Comparison of ENCODE assay signal across 8 cellular contexts in genomic region chr14:75559451-75560187, GRCh38. TPM values are rescaled to one million over a fixed set of nuclear protein-coding genes. Genes with fewer than 3 reads are reported as not detected.
DNase-seq lines count a peak whose midpoint lies in the region; ATAC-seq and TF ChIP-seq lines count a peak whose summit lies in the region.

No MANE protein-coding gene starts in this region.

- intact Hi-C loops in activated naive CD4-positive, alpha-beta T cell treated with anti-CD3 and anti-CD28 coated beads for 36 hours (cut with micrococcal nuclease), result loop anchor here (1.0 to 10.0 kb wide), 5 partner anchors 16 to 795 kb away; partner anchors contain the start of genes BATF and YLPM1

- H4K20me1 ChIP-seq in MM.1S (ENCODE audit: insufficient read depth, low read length), result no peaks in the 10 kb centered on the region

- peaks cover 8% of the 10 kb centered on the region for H3K9me3 Mint-ChIP-seq in activated naive CD4-positive, alpha-beta T cell treated with anti-CD3 and anti-CD28 coated beads for 36 hours

- peak; percentile 50 for DNase-seq in GM10248 (ENCODE audit: extremely low spot score)
- DNase-seq in MM.1S, result peak; percentile 21
- peak; percentile 86 for DNase-seq in activated naive CD4-positive, alpha-beta T cell treated with anti-CD3 and anti-CD28 coated beads for 36 hours
- peak; percentile 88 for DNase-seq in renal cortical epithelial cell (ENCODE audit: low read depth)
- DNase-seq in hepatic stellate cell (ENCODE audit: low spot score), result no peak
- DNase-seq in 8988T, result no peak
- DNase-seq in pons (ENCODE audit: low spot score), result no peak

- H3K9me2 ChIP-seq in MM.1S (replicated peaks; ENCODE audit: insufficient read depth, low read length), result no peaks in the 10 kb centered on the region

- H3K36me3 ChIP-seq in MM.1S (replicated peaks; ENCODE audit: insufficient read depth, low read length), result no peaks in the 10 kb centered on the region

- POLR2A ChIA-PET in GM10248 (lab: Yijun Ruan, JAX), result no interaction called here

- no peaks in the 10 kb centered on the region for H3F3A ChIP-seq in MM.1S (ENCODE audit: insufficient read depth, low read length)

- H3K4me2 ChIP-seq in MM.1S (ENCODE audit: low read depth, low read length), result no peak overlapping the region

- peak overlapping the region; percentile 97 for H3K27ac Mint-ChIP-seq in activated naive CD4-positive, alpha-beta T cell treated with anti-CD3 and anti-CD28 coated beads for 36 hours

- H3K27me3 ChIP-seq in MM.1S (replicated peaks; ENCODE audit: insufficient read depth, low read length), result no peaks in the 10 kb centered on the region

- no peak overlapping the region for H3K9ac ChIP-seq in MM.1S (ENCODE audit: low read length)

- no peak overlapping the region for H3K4me3 ChIP-seq in MM.1S (ENCODE audit: low read length)

- H3K4me3 Mint-ChIP-seq in activated naive CD4-positive, alpha-beta T cell treated with anti-CD3 and anti-CD28 coated beads for 36 hours, result peak overlapping the region; percentile 16

- H3K4me1 ChIP-seq in MM.1S (ENCODE audit: low read length), result peaks cover 7% of the 10 kb centered on the region; the same call in 1 of the 2 replicates

- H3K4me1 Mint-ChIP-seq in activated naive CD4-positive, alpha-beta T cell treated with anti-CD3 and anti-CD28 coated beads for 36 hours (ENCODE audit: low read depth), result peaks cover 62% of the 10 kb centered on the region

- no peak overlapping the region for H2AFZ ChIP-seq in MM.1S (ENCODE audit: low read length)

- H3K79me2 ChIP-seq in MM.1S (ENCODE audit: low read length), result no peaks in the 10 kb centered on the region

- no peaks in the 10 kb centered on the region for H3K27me3 Mint-ChIP-seq in activated naive CD4-positive, alpha-beta T cell treated with anti-CD3 and anti-CD28 coated beads for 36 hours (ENCODE audit: low read depth)

- H3K36me3 Mint-ChIP-seq in activated naive CD4-positive, alpha-beta T cell treated with anti-CD3 and anti-CD28 coated beads for 36 hours (ENCODE audit: low read depth), result peaks cover 6% of the 10 kb centered on the region

- no peaks in the 10 kb centered on the region for H3K9me3 ChIP-seq in MM.1S (replicated peaks; ENCODE audit: insufficient read depth, low read length)

- CTCF ChIA-PET in GM10248 (lab: Yijun Ruan, JAX), result interaction anchor here (0.7 to 5.6 kb wide), 19 partner anchors 9 to 253 kb away, joined by 3 to 127 read pairs (median 12); partner anchors contain the start of genes BATF and FLVCR2
- CTCF ChIA-PET in activated naive CD4-positive, alpha-beta T cell treated with anti-CD3 and anti-CD28 coated beads for 36 hours (lab: Charles Lee), result interaction anchor here (0.5 to 4.2 kb wide), 17 partner anchors 10 to 1546 kb away, joined by 3 to 88 read pairs (median 12); partner anchors contain the start of gene BATF

- H3K27ac ChIP-seq in MM.1S (ENCODE audit: low read length), result no peak overlapping the region

- TF ChIP-seq CTCF in GM10248 (IDR thresholded peaks at IDR 0.05; ENCODE audit: control extremely low read depth, extremely low read depth, low read depth, missing control alignments) (no peak), MM.1S (IDR thresholded peaks at IDR 0.05; ENCODE audit: low read length) (no peak)

- ATAC-seq in HG02678 (IDR thresholded peaks at IDR 0.05; ENCODE audit: unreplicated experiment), result no peak

RNA-seq across cellular contexts. Expression of gene FLVCR2, which starts 18.8 kb away (rescaled TPM):
- total RNA-seq in activated naive CD4-positive, alpha-beta T cell treated with anti-CD3 and anti-CD28 coated beads for 36 hours, result 10 to 100 TPM in 1 of 2 experiments, 1 to 10 TPM in 1; 5.8 to 10.4 TPM
- total RNA-seq in renal cortical epithelial cell, result 1.2 and 3.4 TPM in 2 replicates

RNA-seq across cellular contexts. Expression of gene BATF, which starts 37.4 kb away (rescaled TPM):
- total RNA-seq in activated naive CD4-positive, alpha-beta T cell treated with anti-CD3 and anti-CD28 coated beads for 36 hours, result 100 to 1,000 TPM; 178 to 179 TPM
- total RNA-seq in renal cortical epithelial cell, result not detected in 2 replicates

Comparison
In these comparisons a context has a peak if more than half of its experiments do, and no peak if none do; other contexts are left out.
1. DNase-seq: peak in GM10248 (single experiment), MM.1S (single experiment), activated naive CD4-positive, alpha-beta T cell treated with anti-CD3 and anti-CD28 coated beads for 36 hours (single experiment) and renal cortical epithelial cell (single experiment); none in hepatic stellate cell (single experiment), 8988T (single experiment) and pons (single experiment).
2. RNA of gene BATF, which starts 37.4 kb away (total RNA-seq): 178 to 179 TPM in activated naive CD4-positive, alpha-beta T cell treated with anti-CD3 and anti-CD28 coated beads for 36 hours; not detected in renal cortical epithelial cell; every median in the first group is over 100 times any median in the second.